26 cellular contexts compared by ENCODE assay signal in the genomic region with DNA sequence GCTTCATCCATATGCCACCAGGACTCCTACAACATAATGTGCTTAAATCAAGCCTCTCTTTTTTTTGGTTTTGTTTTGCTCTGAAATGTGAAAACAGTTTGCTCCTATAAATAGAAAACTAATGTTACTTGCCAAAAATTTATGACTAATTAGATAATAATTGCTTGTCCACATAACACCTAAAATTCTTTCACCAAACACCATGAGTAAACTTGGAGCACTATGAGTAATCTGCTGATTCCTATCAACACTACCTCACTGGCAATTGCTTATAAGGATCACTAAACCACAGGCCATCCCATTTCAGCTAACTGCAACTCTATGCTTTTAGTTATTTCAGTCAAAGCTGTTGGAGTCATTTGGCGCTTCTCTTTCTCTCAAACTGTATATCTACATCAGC.
DNase-seq lines count a peak whose midpoint lies in the region; ATAC-seq and TF ChIP-seq lines count a peak whose summit lies in the region.
"Had no signal": no experiment of that assay in that cellular context is flagged by ENCODE, and none has a peak within 500 bp of the region (broad histone marks: within the 10 kb centered on the region; RNA-seq: fewer than 3 reads in every experiment).

No MANE protein-coding gene starts in this region.

- H3K27me3 Mint-ChIP-seq in endothelial cell (ENCODE audit: unreplicated experiment): no peaks in the 10 kb centered on the region
- H3K27me3 Mint-ChIP-seq: activated T-helper 17 cell treated with anti-CD3 and anti-CD28 coated beads, Interleukin-2, amount 50 U/mL, for 72 hours; naive thymus-derived CD4-positive, alpha-beta T cell had no signal

- DNase-seq in AG08396 (ENCODE audit: low spot score) (peak; percentile 4), HT1080 (ENCODE audit: low read depth) (peak; percentile 46), astrocyte of the spinal cord (ENCODE audit: low read depth, low spot score) (peak; percentile 29), foreskin keratinocyte (peak in 1 of 2 donors; percentile 51), GDM1 (lab: John Stamatoyannopoulos, UW) (no peak), KG1 (lab: John Stamatoyannopoulos, UW) (no peak), endothelial cell (ENCODE audit: low spot score) (no peak), kidney glomerular epithelial cell (lab: John Stamatoyannopoulos, UW) (no peak)
- DNase-seq: activated CD8-positive, alpha-beta memory T cell treated with anti-CD3 and anti-CD28 coated beads, Interleukin-2, amount 50 U/mL, for 4 hours; cortex of kidney; DMS79; mesendoderm; MM.1S; naive thymus-derived CD4-positive, alpha-beta T cell; NCI-H1417 treated with DMSO at 0.1 percent for 48 hours; NCI-H446 treated with DMSO at 0.1 percent for 48 hours; occipital lobe; SHP77 treated with DMSO at 0.1 percent for 48 hours; stimulated activated CD4-positive, alpha-beta T cell treated with anti-CD3 and anti-CD28 coated beads, Interleukin-2, amount 100 ng/mL, for 48 hours had no signal

- no peak overlapping the region for H3K27ac ChIP-seq in foreskin keratinocyte
- H3K27ac ChIP-seq: BLaER1, HL-60 had no signal

- peak; percentile 93 for ATAC-seq in foreskin keratinocyte
- ATAC-seq: activated naive CD4-positive, alpha-beta T cell treated with anti-CD3 and anti-CD28 coated beads, Interleukin-2, amount 50 U/mL, for 72 hours; activated T-helper 17 cell treated with anti-CD3 and anti-CD28 coated beads, Interleukin-2, amount 50 U/mL, for 72 hours; naive thymus-derived CD4-positive, alpha-beta T cell; stimulated activated effector memory CD8-positive, alpha-beta T cell treated with anti-CD3 and anti-CD28 coated beads, Interleukin-12 subunit alpha, Interleukin-12 subunit beta, amount 100 ng/mL, for 72 hours; WTC11 had no signal

- no peaks in the 10 kb centered on the region for H3K9me3 Mint-ChIP-seq in endothelial cell (ENCODE audit: unreplicated experiment)
- H3K9me3 Mint-ChIP-seq: WTC11 had no signal

- no peaks in the 10 kb centered on the region for H3K27me3 ChIP-seq in foreskin keratinocyte
- H3K27me3 ChIP-seq: BLaER1 had no signal

- no peaks in the 10 kb centered on the region for H3K36me3 Mint-ChIP-seq in endothelial cell (ENCODE audit: low read depth, unreplicated experiment)
- H3K36me3 Mint-ChIP-seq: activated naive CD4-positive, alpha-beta T cell treated with anti-CD3 and anti-CD28 coated beads, Interleukin-2, amount 50 U/mL, for 72 hours; naive thymus-derived CD4-positive, alpha-beta T cell; stimulated activated effector memory CD8-positive, alpha-beta T cell treated with anti-CD3 and anti-CD28 coated beads, Interleukin-12 subunit alpha, Interleukin-12 subunit beta, amount 100 ng/mL, for 72 hours; WTC11 had no signal

- in situ Hi-C loops in astrocyte of the spinal cord (cut with HindIII; ENCODE audit: low sequenced_read_pairs): no loop called here

- no peak overlapping the region for H3K4me3 Mint-ChIP-seq in endothelial cell (ENCODE audit: unreplicated experiment)
- H3K4me3 Mint-ChIP-seq: activated T-helper 17 cell treated with anti-CD3 and anti-CD28 coated beads, Interleukin-2, amount 50 U/mL, for 72 hours; naive thymus-derived CD4-positive, alpha-beta T cell; stimulated activated effector memory CD8-positive, alpha-beta T cell treated with anti-CD3 and anti-CD28 coated beads, Interleukin-12 subunit alpha, Interleukin-12 subunit beta, amount 100 ng/mL, for 72 hours; WTC11 had no signal

- H3K4me1 ChIP-seq in foreskin keratinocyte: no peaks in the 10 kb centered on the region
- H3K4me1 ChIP-seq: BLaER1 had no signal

- no peak overlapping the region for H3K4me3 ChIP-seq in astrocyte of the spinal cord (ENCODE audit: low read depth, low read length)
- H3K4me3 ChIP-seq: BLaER1, smooth muscle cell had no signal

- no peaks in the 10 kb centered on the region for H3K4me1 Mint-ChIP-seq in endothelial cell (ENCODE audit: unreplicated experiment)
- H3K4me1 Mint-ChIP-seq: activated T-helper 17 cell treated with anti-CD3 and anti-CD28 coated beads, Interleukin-2, amount 50 U/mL, for 72 hours; naive thymus-derived CD4-positive, alpha-beta T cell; stimulated activated effector memory CD8-positive, alpha-beta T cell treated with anti-CD3 and anti-CD28 coated beads, Interleukin-12 subunit alpha, Interleukin-12 subunit beta, amount 100 ng/mL, for 72 hours had no signal

- TF ChIP-seq CTCF in astrocyte of the spinal cord (IDR thresholded peaks at IDR 0.05; ENCODE audit: low read depth, low read length) (no peak), foreskin keratinocyte (conservative IDR thresholded peaks at IDR 0.05) (no peak), endothelial cell (IDR thresholded peaks at IDR 0.05; ENCODE audit: unreplicated experiment) (no peak)

- H3K27ac Mint-ChIP-seq in endothelial cell (ENCODE audit: unreplicated experiment): no peak overlapping the region
- H3K27ac Mint-ChIP-seq: activated naive CD4-positive, alpha-beta T cell treated with anti-CD3 and anti-CD28 coated beads, Interleukin-2, amount 50 U/mL, for 72 hours; activated T-helper 17 cell treated with anti-CD3 and anti-CD28 coated beads, Interleukin-2, amount 50 U/mL, for 72 hours; naive thymus-derived CD4-positive, alpha-beta T cell; stimulated activated effector memory CD8-positive, alpha-beta T cell treated with anti-CD3 and anti-CD28 coated beads, Interleukin-12 subunit alpha, Interleukin-12 subunit beta, amount 100 ng/mL, for 72 hours; WTC11 had no signal

Comparison
In these comparisons a context has a peak if more than half of its experiments do, and no peak if none do; other contexts are left out.
1. DNase-seq: peak in AG08396 (single experiment), HT1080 (single experiment) and astrocyte of the spinal cord (single experiment); none in GDM1 (single experiment), KG1 (single experiment), endothelial cell (single experiment) and kidney glomerular epithelial cell (single experiment).